ENCODE assay signal across 1 cellular context in the genomic region with DNA sequence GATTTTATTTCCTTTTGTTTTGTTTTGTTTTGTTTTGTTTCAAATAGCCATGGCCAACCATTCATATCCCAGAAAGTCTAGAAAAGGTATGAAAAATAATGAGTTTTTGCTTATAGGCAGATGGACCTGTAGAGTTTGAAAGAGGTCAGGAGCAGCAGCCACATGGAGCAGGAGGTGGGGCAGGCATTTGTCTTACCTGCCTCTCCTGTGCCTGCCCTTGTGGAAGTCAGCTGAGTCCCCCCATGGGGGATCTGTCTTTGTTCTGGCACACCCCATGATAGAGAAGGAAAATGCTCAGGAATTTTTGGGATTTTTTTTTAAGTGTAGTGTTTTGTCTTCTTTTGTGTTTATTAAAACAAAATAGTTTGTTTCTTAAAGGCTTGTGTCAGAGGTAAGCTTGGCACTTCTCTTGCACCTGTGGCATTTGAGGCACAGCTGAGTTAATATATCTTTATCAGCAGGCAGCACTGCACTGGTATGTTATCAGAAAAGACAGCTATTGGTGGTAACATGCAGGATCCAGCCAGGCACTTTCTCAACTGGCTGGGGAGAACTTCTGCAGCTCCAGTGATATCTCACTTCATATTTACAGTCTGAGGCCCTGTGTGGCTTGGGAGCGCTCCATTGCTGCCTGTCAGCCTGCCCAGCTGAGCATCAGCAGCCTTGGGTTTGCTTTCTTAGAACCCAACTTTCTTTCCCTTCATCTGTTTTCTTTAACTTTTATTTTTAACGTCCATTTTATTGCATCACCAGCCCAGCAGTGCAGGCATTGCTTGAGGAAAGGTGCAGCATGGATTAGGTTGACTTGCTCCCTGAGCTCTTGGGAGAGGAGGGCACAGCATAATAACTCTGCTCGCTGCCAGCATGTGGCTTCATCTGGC.
TF ChIP-seq lines count a peak whose summit lies in the region.

No MANE protein-coding gene starts in this region.

TF ChIP-seq in K562, 482 proteins besides CTCF, POLR2A, EP300 and RAD21 (continued from another document and continues in another):
- TF ChIP-seq, protein P1, sequence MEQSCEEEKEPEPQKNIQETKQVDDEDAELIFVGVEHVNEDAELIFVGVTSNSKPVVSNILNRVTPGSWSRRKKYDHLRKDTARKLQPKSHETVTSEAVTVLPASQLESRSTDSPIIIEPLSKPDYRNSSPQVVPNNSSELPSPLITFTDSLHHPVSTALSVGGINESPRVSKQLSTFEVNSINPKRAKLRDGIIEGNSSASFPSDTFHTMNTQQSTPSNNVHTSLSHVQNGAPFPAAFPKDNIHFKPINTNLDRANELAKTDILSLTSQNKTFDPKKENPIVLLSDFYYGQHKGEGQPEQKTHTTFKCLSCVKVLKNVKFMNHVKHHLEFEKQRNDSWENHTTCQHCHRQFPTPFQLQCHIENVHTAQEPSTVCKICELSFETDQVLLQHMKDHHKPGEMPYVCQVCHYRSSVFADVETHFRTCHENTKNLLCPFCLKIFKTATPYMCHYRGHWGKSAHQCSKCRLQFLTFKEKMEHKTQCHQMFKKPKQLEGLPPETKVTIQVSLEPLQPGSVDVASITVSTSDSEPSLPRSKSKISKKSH (CRISPR knock-in tag; IDR thresholded peaks at IDR 0.05), result no peak
- TF ChIP-seq IRF2 (CRISPR knock-in tag; IDR thresholded peaks at IDR 0.05) (no peak), SIN3A (IDR thresholded peaks at IDR 0.05; ENCODE audit: borderline replicate concordance in 2 of 2, control insufficient read depth in 1 of 2, low read depth in 2 of 2, low read length in 2 of 2) (no peak), ZFP91 (CRISPR knock-in tag; IDR thresholded peaks at IDR 0.05) (no peak), RFX7 (CRISPR knock-in tag; IDR thresholded peaks at IDR 0.05) (no peak), BACH1 (tag; IDR thresholded peaks at IDR 0.05) (no peak), CCNT2 (IDR thresholded peaks at IDR 0.05; ENCODE audit: borderline replicate concordance, extremely low read depth, insufficient read length, low read depth, low read length) (peak; percentile 73), SOX6 (IDR thresholded peaks at IDR 0.05) (peak; percentile 83), KLF13 (tag; IDR thresholded peaks at IDR 0.05; ENCODE audit: borderline replicate concordance, low read depth) (no peak), EGR1 (conservative IDR thresholded peaks at IDR 0.05) (no peak), ZNF586 (CRISPR knock-in tag; conservative IDR thresholded peaks at IDR 0.05) (no peak), ZNF133 (CRISPR knock-in tag; IDR thresholded peaks at IDR 0.05) (no peak), ZKSCAN3 (CRISPR knock-in tag; IDR thresholded peaks at IDR 0.05) (no peak), PHB2 (IDR thresholded peaks at IDR 0.05; ENCODE audit: low read depth) (peak; percentile 70; the same call in 1 of the 2 replicates), SAFB2 (IDR thresholded peaks at IDR 0.05; ENCODE audit: borderline replicate concordance, low read depth, low read length, severe bottlenecking) (no peak), ZBTB34 (CRISPR knock-in tag; IDR thresholded peaks at IDR 0.05) (no peak), ARNT (IDR thresholded peaks at IDR 0.05) (0 out of 4 replicates have a peak, but pooled peaks of 1 of the 2 experiments have one; percentile 31), SMARCE1 (IDR thresholded peaks at IDR 0.05) (peak; percentile 74), NRF1 (conservative IDR thresholded peaks at IDR 0.05 in 1 of 2, IDR thresholded peaks at IDR 0.05 in 1 of 2) (no peak; a peak in 1 of 4 replicates), FOXO4 (CRISPR knock-in tag; IDR thresholded peaks at IDR 0.05) (no peak), PTBP1 (IDR thresholded peaks at IDR 0.05; ENCODE audit: low read depth, low read length) (no peak), SRSF7 (optimal IDR thresholded peaks at IDR 0.05; ENCODE audit: low read depth, low read length) (no peak), ZNF584 (CRISPR knock-in tag; IDR thresholded peaks at IDR 0.05; ENCODE audit: low read depth) (no peak), GTF2F1 (IDR thresholded peaks at IDR 0.05; ENCODE audit: low read depth, low read length) (no peak), PHF21A (IDR thresholded peaks at IDR 0.05; ENCODE audit: borderline replicate concordance, low read depth) (no peak), TAF9B (IDR thresholded peaks at IDR 0.05; ENCODE audit: partially characterized antibody) (no peak), ZBTB9 (CRISPR knock-in tag; IDR thresholded peaks at IDR 0.05) (no peak), NR4A1 (CRISPR knock-in tag; IDR thresholded peaks at IDR 0.05) (no peak), NR4A1 (tag; IDR thresholded peaks at IDR 0.05) (0 out of 2 replicates have a peak, but pooled peaks have one; percentile 22), ZBTB7A (IDR thresholded peaks at IDR 0.05; ENCODE audit: borderline replicate concordance, control insufficient read depth, low read depth, low read length) (no peak), HNRNPL (IDR thresholded peaks at IDR 0.05; ENCODE audit: low read depth, low read length) (no peak), GABPA (tag; conservative IDR thresholded peaks at IDR 0.05; ENCODE audit: low read depth) (no peak), XRCC5 (IDR thresholded peaks at IDR 0.05; ENCODE audit: low read depth, low read length) (no peak), SIX5 (IDR thresholded peaks at IDR 0.05; ENCODE audit: borderline replicate concordance in 1 of 2, insufficient read depth in 1 of 2, low read depth in 1 of 2, low read length in 2 of 2) (no peak), ZNF217 (CRISPR knock-in tag; IDR thresholded peaks at IDR 0.05) (no peak), ZSCAN32 (CRISPR knock-in tag; IDR thresholded peaks at IDR 0.05) (no peak), ZNF311 (CRISPR knock-in tag; IDR thresholded peaks at IDR 0.05) (no peak), ZNF124 (CRISPR knock-in tag; IDR thresholded peaks at IDR 0.05) (no peak)
- TF ChIP-seq, protein P2, sequence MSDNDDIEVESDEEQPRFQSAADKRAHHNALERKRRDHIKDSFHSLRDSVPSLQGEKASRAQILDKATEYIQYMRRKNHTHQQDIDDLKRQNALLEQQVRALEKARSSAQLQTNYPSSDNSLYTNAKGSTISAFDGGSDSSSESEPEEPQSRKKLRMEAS (CRISPR knock-in tag; IDR thresholded peaks at IDR 0.05), result no peak
- TF ChIP-seq, protein P3, sequence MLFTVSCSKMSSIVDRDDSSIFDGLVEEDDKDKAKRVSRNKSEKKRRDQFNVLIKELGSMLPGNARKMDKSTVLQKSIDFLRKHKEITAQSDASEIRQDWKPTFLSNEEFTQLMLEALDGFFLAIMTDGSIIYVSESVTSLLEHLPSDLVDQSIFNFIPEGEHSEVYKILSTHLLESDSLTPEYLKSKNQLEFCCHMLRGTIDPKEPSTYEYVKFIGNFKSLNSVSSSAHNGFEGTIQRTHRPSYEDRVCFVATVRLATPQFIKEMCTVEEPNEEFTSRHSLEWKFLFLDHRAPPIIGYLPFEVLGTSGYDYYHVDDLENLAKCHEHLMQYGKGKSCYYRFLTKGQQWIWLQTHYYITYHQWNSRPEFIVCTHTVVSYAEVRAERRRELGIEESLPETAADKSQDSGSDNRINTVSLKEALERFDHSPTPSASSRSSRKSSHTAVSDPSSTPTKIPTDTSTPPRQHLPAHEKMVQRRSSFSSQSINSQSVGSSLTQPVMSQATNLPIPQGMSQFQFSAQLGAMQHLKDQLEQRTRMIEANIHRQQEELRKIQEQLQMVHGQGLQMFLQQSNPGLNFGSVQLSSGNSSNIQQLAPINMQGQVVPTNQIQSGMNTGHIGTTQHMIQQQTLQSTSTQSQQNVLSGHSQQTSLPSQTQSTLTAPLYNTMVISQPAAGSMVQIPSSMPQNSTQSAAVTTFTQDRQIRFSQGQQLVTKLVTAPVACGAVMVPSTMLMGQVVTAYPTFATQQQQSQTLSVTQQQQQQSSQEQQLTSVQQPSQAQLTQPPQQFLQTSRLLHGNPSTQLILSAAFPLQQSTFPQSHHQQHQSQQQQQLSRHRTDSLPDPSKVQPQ (CRISPR knock-in tag; IDR thresholded peaks at IDR 0.05; ENCODE audit: borderline replicate concordance), result no peak
- TF ChIP-seq, protein P4, sequence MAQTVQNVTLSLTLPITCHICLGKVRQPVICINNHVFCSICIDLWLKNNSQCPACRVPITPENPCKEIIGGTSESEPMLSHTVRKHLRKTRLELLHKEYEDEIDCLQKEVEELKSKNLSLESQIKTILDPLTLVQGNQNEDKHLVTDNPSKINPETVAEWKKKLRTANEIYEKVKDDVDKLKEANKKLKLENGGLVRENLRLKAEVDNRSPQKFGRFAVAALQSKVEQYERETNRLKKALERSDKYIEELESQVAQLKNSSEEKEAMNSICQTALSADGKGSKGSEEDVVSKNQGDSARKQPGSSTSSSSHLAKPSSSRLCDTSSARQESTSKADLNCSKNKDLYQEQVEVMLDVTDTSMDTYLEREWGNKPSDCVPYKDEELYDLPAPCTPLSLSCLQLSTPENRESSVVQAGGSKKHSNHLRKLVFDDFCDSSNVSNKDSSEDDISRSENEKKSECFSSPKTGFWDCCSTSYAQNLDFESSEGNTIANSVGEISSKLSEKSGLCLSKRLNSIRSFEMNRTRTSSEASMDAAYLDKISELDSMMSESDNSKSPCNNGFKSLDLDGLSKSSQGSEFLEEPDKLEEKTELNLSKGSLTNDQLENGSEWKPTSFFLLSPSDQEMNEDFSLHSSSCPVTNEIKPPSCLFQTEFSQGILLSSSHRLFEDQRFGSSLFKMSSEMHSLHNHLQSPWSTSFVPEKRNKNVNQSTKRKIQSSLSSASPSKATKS (CRISPR knock-in tag; IDR thresholded peaks at IDR 0.05), result no peak
- TF ChIP-seq, protein P5, sequence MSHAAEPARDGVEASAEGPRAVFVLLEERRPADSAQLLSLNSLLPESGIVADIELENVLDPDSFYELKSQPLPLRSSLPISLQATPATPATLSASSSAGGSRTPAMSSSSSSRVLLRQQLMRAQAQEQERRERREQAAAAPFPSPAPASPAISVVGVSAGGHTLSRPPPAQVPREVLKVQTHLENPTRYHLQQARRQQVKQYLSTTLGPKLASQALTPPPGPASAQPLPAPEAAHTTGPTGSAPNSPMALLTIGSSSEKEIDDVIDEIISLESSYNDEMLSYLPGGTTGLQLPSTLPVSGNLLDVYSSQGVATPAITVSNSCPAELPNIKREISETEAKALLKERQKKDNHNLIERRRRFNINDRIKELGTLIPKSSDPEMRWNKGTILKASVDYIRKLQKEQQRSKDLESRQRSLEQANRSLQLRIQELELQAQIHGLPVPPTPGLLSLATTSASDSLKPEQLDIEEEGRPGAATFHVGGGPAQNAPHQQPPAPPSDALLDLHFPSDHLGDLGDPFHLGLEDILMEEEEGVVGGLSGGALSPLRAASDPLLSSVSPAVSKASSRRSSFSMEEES (CRISPR knock-in tag; IDR thresholded peaks at IDR 0.05), result no peak
